ENCODE assay signal across 23 cellular contexts in the genomic region with DNA sequence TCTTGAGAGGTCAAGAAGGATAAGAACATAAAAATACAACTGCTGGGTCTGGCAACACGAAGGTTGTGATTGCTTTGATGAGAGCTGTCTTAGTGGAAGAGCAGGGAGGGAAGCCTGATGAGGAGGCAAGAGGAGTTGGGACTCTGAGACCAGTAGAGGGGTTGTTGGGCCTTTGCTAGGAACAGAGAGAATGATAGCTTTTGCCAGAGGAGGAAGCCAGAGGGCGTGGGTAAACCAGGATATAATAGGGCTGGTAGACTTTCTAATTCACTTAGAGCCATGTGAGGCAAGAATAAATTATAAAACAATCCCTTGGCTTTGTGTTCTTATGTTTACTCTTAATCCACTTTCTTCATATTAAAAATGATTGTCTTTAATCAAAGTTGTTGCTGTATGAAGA.
DNase-seq lines count a peak whose midpoint lies in the region; ATAC-seq, FAIRE-seq and TF ChIP-seq lines count a peak whose summit lies in the region.
"Had no signal": no experiment of that assay in that cellular context is flagged by ENCODE, and none has a peak within 500 bp of the region (broad histone marks: within the 10 kb centered on the region; RNA-seq: fewer than 3 reads in every experiment).

No MANE protein-coding gene starts in this region.

- H3K9me2 ChIP-seq in OCI-LY1 (ENCODE audit: low read depth, low read length), result no peaks in the 10 kb centered on the region

- H2AFZ ChIP-seq in OCI-LY1 (ENCODE audit: low read length) (no peak overlapping the region), H1 (ENCODE audit: low read length) (no peak overlapping the region)
- H2AFZ ChIP-seq: parathyroid adenoma had no signal

- H2BK20ac ChIP-seq in H1 (ENCODE audit: low read length), result no peak overlapping the region

- in situ Hi-C loops in G401 (cut with HindIII; ENCODE audit: low sequenced_read_pairs), result no loop called here

- H3K18ac ChIP-seq in H1 (ENCODE audit: extremely low read depth, low read length), result no peak overlapping the region

- CTCF ChIA-PET in H1 (lab: Charles Lee; ENCODE audit: partially characterized antibody), result interaction anchor here (0.6 to 2.3 kb wide), 9 partner anchors 18 to 577 kb away, joined by 3 to 7 read pairs (median 4); a partner anchor contains a TSS

- H4K5ac ChIP-seq in H1 (ENCODE audit: insufficient read length, low read depth, low read length), result no peak overlapping the region

- no peak for TF ChIP-seq POLR2A in H1 (IDR thresholded peaks at IDR 0.05; ENCODE audit: control extremely low read depth in 1 of 2, low read depth in 2 of 2, low read length in 2 of 2)

- 88% methylated on average over 2 of the region's 2 CpGs; no CpG with 5 or more reads in 1 of the 2 experiments for WGBS in H1 (ENCODE audit: extremely low coverage in 1 of 2, insufficient coverage in 1 of 2, insufficient read length in 1 of 2, insufficient replicate concordance in 2 of 2, low coverage in 1 of 2, low lambda C conversion rate in 2 of 2, missing lambda C conversion rate in 1 of 2), 2 experiments

- H3K79me2 ChIP-seq in OCI-LY1 (ENCODE audit: insufficient read depth, low read length) (no peaks in the 10 kb centered on the region), H1 (ENCODE audit: control insufficient read depth in 1 of 2, insufficient read depth in 2 of 2, low read length in 2 of 2) (no peaks in the 10 kb centered on the region)

- H3K36me3 ChIP-seq in OCI-LY1 (ENCODE audit: insufficient read depth, low read length) (no peaks in the 10 kb centered on the region), H1 (ENCODE audit: control insufficient read depth in 2 of 4, insufficient read depth in 4 of 4, low read length in 3 of 4) (no peaks in the 10 kb centered on the region)
- H3K36me3 ChIP-seq: HAP-1, tibial artery had no signal

- peak; percentile 29 to 32; a peak in 3 of 4 replicates for TF ChIP-seq RAD21 in H1 (IDR thresholded peaks at IDR 0.05 in 1 of 2, conservative IDR thresholded peaks at IDR 0.05 in 1 of 2; ENCODE audit: low read depth in 2 of 2, low read length in 2 of 2)

- POLR2A ChIA-PET in H1 (lab: Charles Lee; ENCODE audit: partially characterized antibody), result no interaction called here

- H3K23ac ChIP-seq in H1 (ENCODE audit: insufficient read length), result no peak overlapping the region

- DNase-seq in left ventricle myocardium superior (no peak), Right ventricle myocardium superior (no peak), H1 (ENCODE audit: low read depth in 1 of 2, low spot score in 2 of 2) (no peak), G401 (ENCODE audit: low spot score) (no peak), NCI-H446 (lab: John Stamatoyannopoulos, UW) (no peak)
- DNase-seq: activated B cell treated with CpG ODN at 0.5 μM for 24 hours; activated CD4-positive, alpha-beta T cell treated with anti-CD3 and anti-CD28 coated beads, Interleukin-2, amount 50 U/mL, for 4 hours; activated CD8-positive, alpha-beta memory T cell treated with anti-CD3 and anti-CD28 coated beads, Interleukin-2, amount 50 U/mL, for 4 hours; activated naive CD4-positive, alpha-beta T cell treated with anti-CD3 and anti-CD28 coated beads, Interleukin-2, amount 50 U/mL, for 16 hours; amniotic stem cell; DMS153; effector CD4-positive, alpha-beta T cell; glutamatergic neuron; KG1; MM.1S; NCI-H1436 treated with DMSO at 0.1 percent for 48 hours; tibial artery had no signal

- no peak overlapping the region for H2BK15ac ChIP-seq in H1 (ENCODE audit: low read length)

- H3F3A ChIP-seq in OCI-LY1 (ENCODE audit: insufficient read depth, low read length), result no peaks in the 10 kb centered on the region

- TF ChIP-seq EP300 in H1 (IDR thresholded peaks at IDR 0.05; ENCODE audit: borderline replicate concordance in 1 of 2, low read depth in 2 of 2, low read length in 2 of 2), result no peak

- FAIRE-seq in H1 (lab: Jason Lieb, UNC), result no peak
- FAIRE-seq: HTR-8/SVneo had no signal

- no peak overlapping the region for H4K8ac ChIP-seq in H1 (ENCODE audit: extremely low read depth, insufficient read depth, low read length)

- H4K91ac ChIP-seq in H1 (replicated peaks; ENCODE audit: insufficient read length, low read length), result no peak overlapping the region

- H3K4me1 ChIP-seq in OCI-LY1 (ENCODE audit: insufficient read depth, low read length, severe bottlenecking) (no peaks in the 10 kb centered on the region), H1 (replicated peaks in 1 of 4; ENCODE audit: control insufficient read depth in 3 of 4, insufficient read depth in 4 of 4, low read length in 3 of 4) (no peaks in the 10 kb centered on the region)
- H3K4me1 ChIP-seq: HAP-1, parathyroid adenoma had no signal

- no peak overlapping the region for H3K9ac ChIP-seq in OCI-LY1 (ENCODE audit: low read length)
- H3K9ac ChIP-seq in H1 (replicated peaks in 1 of 4; ENCODE audit: extremely low read depth in 1 of 4, low read depth in 3 of 4, low read length in 3 of 4), result no peak overlapping the region
- H3K9ac ChIP-seq: parathyroid adenoma had no signal

- peak; percentile 20; the same call in 1 of the 2 replicates for TF ChIP-seq CTCF in OCI-LY1 (IDR thresholded peaks at IDR 0.05; ENCODE audit: low read length)
- peak in 1 of 3 experiments; percentile 11; a peak in 1 of 4 replicates for TF ChIP-seq CTCF in H1 (IDR thresholded peaks at IDR 0.05; ENCODE audit: control extremely low read depth in 1 of 3, insufficient read depth in 1 of 3, low read depth in 1 of 3, low read length in 3 of 3)

- H3K4ac ChIP-seq in H1 (replicated peaks; ENCODE audit: insufficient read length, low read depth, low read length), result no peak overlapping the region

- intact Hi-C loops in left ventricle myocardium superior (cut with micrococcal nuclease) (no loop called here), Right ventricle myocardium superior (cut with DNase I) (loop anchor here (5.0 to 10.0 kb wide), 2 partner anchors 315 to 478 kb away; no protein-coding TSS in a partner anchor)

- H3K4me2 ChIP-seq in OCI-LY1 (ENCODE audit: low read length) (no peak overlapping the region), H1 (ENCODE audit: insufficient read depth in 1 of 2, low read depth in 2 of 2, low read length in 2 of 2) (no peak overlapping the region)

- H2BK12ac ChIP-seq in H1 (ENCODE audit: low read depth, low read length), result no peak overlapping the region

- no peaks in the 10 kb centered on the region for H3K79me1 ChIP-seq in H1 (ENCODE audit: low read depth, low read length)

- no peaks in the 10 kb centered on the region for H3K27me3 ChIP-seq in OCI-LY1 (ENCODE audit: insufficient read depth, low read length)
- H3K27me3 ChIP-seq in H1 (replicated peaks in 1 of 4; ENCODE audit: control insufficient read depth in 3 of 4, extremely low read depth in 1 of 4, insufficient read depth in 3 of 4, low read length in 3 of 4), result no peaks in the 10 kb centered on the region
- H3K27me3 ChIP-seq: tibial artery had no signal

- H3K56ac ChIP-seq in H1 (replicated peaks; ENCODE audit: insufficient read length, low read depth, low read length), result no peak overlapping the region

- ATAC-seq in left ventricle myocardium superior, result peak; percentile 16
- no peak for ATAC-seq in Right ventricle myocardium superior (ENCODE audit: poor library complexity)
- ATAC-seq in GM18498 (IDR thresholded peaks at IDR 0.05; ENCODE audit: unreplicated experiment), result no peak

- H3K9me3 ChIP-seq in OCI-LY1 (ENCODE audit: low read length) (no peaks in the 10 kb centered on the region), H1 (ENCODE audit: insufficient read depth in 2 of 2, low read depth in 1 of 2, low read length in 1 of 2) (no peaks in the 10 kb centered on the region)
- H3K9me3 ChIP-seq: HAP-1, tibial artery had no signal

- no peak overlapping the region for H3K14ac ChIP-seq in H1 (ENCODE audit: insufficient read length)

- no peak overlapping the region for H2BK5ac ChIP-seq in H1 (ENCODE audit: low read depth, low read length)

- no peak overlapping the region for H2AK5ac ChIP-seq in H1 (ENCODE audit: low read depth, low read length)

- H3K4me3 ChIP-seq in OCI-LY1 (ENCODE audit: low read depth, low read length, poor library complexity, severe bottlenecking) (no peak overlapping the region), H1 (ENCODE audit: extremely low read depth in 1 of 4, insufficient read depth in 2 of 4, low read depth in 3 of 4, low read length in 4 of 4) (no peak overlapping the region)
- H3K4me3 ChIP-seq: HAP-1, tibial artery had no signal

- H2BK120ac ChIP-seq in H1 (replicated peaks; ENCODE audit: low read depth, low read length), result no peak overlapping the region

- H3K27ac ChIP-seq in OCI-LY1 (ENCODE audit: low read depth, low read length, poor library complexity, severe bottlenecking), result no peak overlapping the region
- H3K27ac ChIP-seq in H1 (ENCODE audit: low read depth, low read length), result no peak overlapping the region
- H3K27ac ChIP-seq: epithelial cell of prostate, parathyroid adenoma had no signal

- H3K23me2 ChIP-seq in H1 (ENCODE audit: low read depth, low read length), result no peaks in the 10 kb centered on the region

- no peaks in the 10 kb centered on the region for H4K20me1 ChIP-seq in OCI-LY1 (ENCODE audit: insufficient read depth, low read length)
- H4K20me1 ChIP-seq in H1 (replicated peaks in 1 of 2; ENCODE audit: control insufficient read depth in 1 of 2, insufficient read depth in 2 of 2, low read length in 2 of 2), result no peaks in the 10 kb centered on the region

TF ChIP-seq in H1, 55 proteins besides CTCF, POLR2A, EP300 and RAD21 (continues in another document):
- no peak for TF ChIP-seq CBX5 (IDR thresholded peaks at IDR 0.05; ENCODE audit: low read depth, low read length)
- no peak for TF ChIP-seq SIX5 (IDR thresholded peaks at IDR 0.05; ENCODE audit: low read depth, low read length)
- no peak for TF ChIP-seq KDM4A (IDR thresholded peaks at IDR 0.05; ENCODE audit: low read depth, low read length, severe bottlenecking)
- TF ChIP-seq SP2 (IDR thresholded peaks at IDR 0.05; ENCODE audit: low read length), result no peak
- no peak for TF ChIP-seq TBP (IDR thresholded peaks at IDR 0.05; ENCODE audit: low read depth, low read length)
- TF ChIP-seq TAF1 (IDR thresholded peaks at IDR 0.05; ENCODE audit: low read depth, low read length), result no peak
- TF ChIP-seq PHF8 (conservative IDR thresholded peaks at IDR 0.05; ENCODE audit: low read depth, low read length), result no peak
- TF ChIP-seq SIRT6 (IDR thresholded peaks at IDR 0.05; ENCODE audit: low read length), result no peak
- TF ChIP-seq GTF2F1 (IDR thresholded peaks at IDR 0.05; ENCODE audit: borderline replicate concordance, low read depth, low read length), result no peak
- no peak for TF ChIP-seq HDAC2 (IDR thresholded peaks at IDR 0.05; ENCODE audit: borderline replicate concordance in 1 of 2, low read depth in 2 of 2, low read length in 2 of 2)
- TF ChIP-seq FOSL1 (IDR thresholded peaks at IDR 0.05; ENCODE audit: insufficient read depth, low read depth, low read length), result no peak
- TF ChIP-seq EGR1 (IDR thresholded peaks at IDR 0.05; ENCODE audit: borderline replicate concordance, low read depth, low read length), result no peak
- TF ChIP-seq CREB1 (IDR thresholded peaks at IDR 0.05), result no peak
- no peak for TF ChIP-seq CTBP2 (IDR thresholded peaks at IDR 0.05; ENCODE audit: borderline replicate concordance, insufficient read depth, insufficient read length, low read length)
- TF ChIP-seq TAF7 (optimal IDR thresholded peaks at IDR 0.05; ENCODE audit: borderline replicate concordance, low read depth, low read length), result no peak
